Comparison of ENCODE assay signal across 1 cellular context in genomic region chr6:73309784-73310502, GRCh38.
TF ChIP-seq lines count a peak whose summit lies in the region.

No MANE protein-coding gene starts in this region.

TF ChIP-seq in K562, 482 proteins besides CTCF, POLR2A, EP300 and RAD21 (continued from another document and continues in another):
- peak; percentile 39; the same call in 1 of the 2 replicates for TF ChIP-seq ZBTB40 (IDR thresholded peaks at IDR 0.05)
- TF ChIP-seq ZBTB40 (CRISPR knock-in tag; IDR thresholded peaks at IDR 0.05): no peak
- TF ChIP-seq RBBP5 (IDR thresholded peaks at IDR 0.05; ENCODE audit: borderline replicate concordance, insufficient read depth, low read length, poor library complexity, severe bottlenecking): no peak
- 0 out of 2 replicates have a peak, but pooled peaks have one; percentile 51 for TF ChIP-seq ARID1B (IDR thresholded peaks at IDR 0.05)
- no peak for TF ChIP-seq ARNT (IDR thresholded peaks at IDR 0.05)
- no peak for TF ChIP-seq KDM2B (CRISPR knock-in tag; IDR thresholded peaks at IDR 0.05)
- TF ChIP-seq RFX7 (CRISPR knock-in tag; IDR thresholded peaks at IDR 0.05): no peak
- TF ChIP-seq ZSCAN29 (IDR thresholded peaks at IDR 0.05): peak; percentile 87
- peak in 1 of 2 experiments; percentile 26; a peak in 1 of 4 replicates for TF ChIP-seq NRF1 (conservative IDR thresholded peaks at IDR 0.05 in 1 of 2, IDR thresholded peaks at IDR 0.05 in 1 of 2)
- no peak for TF ChIP-seq SOX6 (IDR thresholded peaks at IDR 0.05)
- no peak for TF ChIP-seq KLF13 (tag; IDR thresholded peaks at IDR 0.05; ENCODE audit: borderline replicate concordance, low read depth)
- no peak for TF ChIP-seq CCAR2 (IDR thresholded peaks at IDR 0.05; ENCODE audit: low read depth, low read length)
- no peak for TF ChIP-seq ETV1 (tag; conservative IDR thresholded peaks at IDR 0.05; ENCODE audit: low read depth)
- TF ChIP-seq PHF8 (IDR thresholded peaks at IDR 0.05; ENCODE audit: borderline replicate concordance, low read length): peak; percentile 73; the same call in 1 of the 2 replicates
- 0 out of 4 replicates have a peak, but pooled peaks of 1 of the 2 experiments have one; percentile 53 for TF ChIP-seq UBTF (IDR thresholded peaks at IDR 0.05; ENCODE audit: borderline replicate concordance in 1 of 2, low read depth in 2 of 2, low read length in 2 of 2)
- no peak for TF ChIP-seq FOXJ2 (tag; IDR thresholded peaks at IDR 0.05)
- TF ChIP-seq RFX5 (IDR thresholded peaks at IDR 0.05; ENCODE audit: low read depth, low read length): no peak
- TF ChIP-seq ZNF280B (CRISPR knock-in tag; IDR thresholded peaks at IDR 0.05): no peak
- no peak for TF ChIP-seq HNRNPL (IDR thresholded peaks at IDR 0.05; ENCODE audit: low read depth, low read length)
- TF ChIP-seq ZBTB9 (CRISPR knock-in tag; IDR thresholded peaks at IDR 0.05): no peak
- no peak for TF ChIP-seq ZNF197 (CRISPR knock-in tag; IDR thresholded peaks at IDR 0.05; ENCODE audit: low read depth)
- TF ChIP-seq ADNP (tag; IDR thresholded peaks at IDR 0.05): no peak
- TF ChIP-seq BRCA1 (IDR thresholded peaks at IDR 0.05): no peak
- no peak for TF ChIP-seq BRCA1 (CRISPR knock-in tag; IDR thresholded peaks at IDR 0.05)
- peak; percentile 95; the same call in 1 of the 2 replicates for TF ChIP-seq ZNF449 (CRISPR knock-in tag; IDR thresholded peaks at IDR 0.05)
- no peak for TF ChIP-seq ZHX1 (conservative IDR thresholded peaks at IDR 0.05; ENCODE audit: low read length)
- TF ChIP-seq RNF219 (CRISPR knock-in tag; IDR thresholded peaks at IDR 0.05): no peak
- no peak for TF ChIP-seq ZFP30 (CRISPR knock-in tag; IDR thresholded peaks at IDR 0.05; ENCODE audit: borderline replicate concordance)
- no peak for TF ChIP-seq IRF2 (CRISPR knock-in tag; IDR thresholded peaks at IDR 0.05)
- TF ChIP-seq ZBTB2 (IDR thresholded peaks at IDR 0.05): 0 out of 2 replicates have a peak, but pooled peaks have one; percentile 28
- no peak for TF ChIP-seq ZNF444 (CRISPR knock-in tag; IDR thresholded peaks at IDR 0.05)
- no peak; the same call in 1 of the 2 replicates for TF ChIP-seq VEZF1 (CRISPR knock-in tag; IDR thresholded peaks at IDR 0.05)
- TF ChIP-seq ZNF668 (CRISPR knock-in tag; IDR thresholded peaks at IDR 0.05): no peak
- TF ChIP-seq NR1H2 (CRISPR knock-in tag; IDR thresholded peaks at IDR 0.05): no peak
- no peak for TF ChIP-seq HCFC1 (IDR thresholded peaks at IDR 0.05; ENCODE audit: low read depth, low read length)
